In genomic region chr17:39164675-39165143, GRCh38 we compare ENCODE assay signal across 8 cellular contexts. TPM values are rescaled to one million over a fixed set of nuclear protein-coding genes. Genes with fewer than 3 reads are reported as not detected.
DNase-seq lines count a peak whose midpoint lies in the region; ATAC-seq and TF ChIP-seq lines count a peak whose summit lies in the region.

No MANE protein-coding gene starts in this region.

- no peak overlapping the region for H3K27ac Mint-ChIP-seq in activated CD4-positive, alpha-beta memory T cell treated with anti-CD3 and anti-CD28 coated beads for 36 hours

- TF ChIP-seq CTCF in GM06990 (IDR thresholded peaks at IDR 0.05; ENCODE audit: insufficient read depth, low read length, poor library complexity, severe bottlenecking), result peak; percentile 96
- TF ChIP-seq CTCF in lower lobe of right lung (IDR thresholded peaks at IDR 0.05), result peak; percentile 80

- peaks cover 37% of the 10 kb centered on the region for H3K27me3 Mint-ChIP-seq in activated CD4-positive, alpha-beta memory T cell treated with anti-CD3 and anti-CD28 coated beads for 36 hours

- H3K4me3 Mint-ChIP-seq in activated CD4-positive, alpha-beta memory T cell treated with anti-CD3 and anti-CD28 coated beads for 36 hours, result peak overlapping the region; percentile 84

- H3K36me3 ChIP-seq in GM06990 (ENCODE audit: control insufficient read depth, insufficient read depth, low read length) (no peaks in the 10 kb centered on the region), lower lobe of right lung (no peaks in the 10 kb centered on the region)

- POLR2A ChIA-PET in activated CD4-positive, alpha-beta memory T cell treated with anti-CD3 and anti-CD28 coated beads for 36 hours (lab: Charles Lee), result interaction anchor here (1.0 to 1.3 kb wide), 3 partner anchors 9 to 22 kb away, joined by 3 to 7 read pairs (median 3); no protein-coding TSS in a partner anchor

- peaks cover 5% of the 10 kb centered on the region for H3K9me3 Mint-ChIP-seq in activated CD4-positive, alpha-beta memory T cell treated with anti-CD3 and anti-CD28 coated beads for 36 hours

- no peaks in the 10 kb centered on the region; the same call in 1 of the 2 replicates for H3K27me3 ChIP-seq in GM06990 (replicated peaks; ENCODE audit: control insufficient read depth, insufficient read depth, low read length)
- peaks cover 9% of the 10 kb centered on the region for H3K27me3 ChIP-seq in lower lobe of right lung (ENCODE audit: low read depth)

- H3K4me3 ChIP-seq in GM06990 (replicated peaks; ENCODE audit: low read depth, low read length) (peak overlapping the region; percentile 68), lower lobe of right lung (peak overlapping the region; percentile 57)

- ATAC-seq in HG02885 (IDR thresholded peaks at IDR 0.05; ENCODE audit: poor library complexity, unreplicated experiment) (peak; percentile 65), lower lobe of right lung (peak; percentile 89 to 93), HG03457 (IDR thresholded peaks at IDR 0.05; ENCODE audit: unreplicated experiment) (no peak)

- H3K9me3 ChIP-seq in lower lobe of right lung, result no peaks in the 10 kb centered on the region

- H3K4me1 Mint-ChIP-seq in activated CD4-positive, alpha-beta memory T cell treated with anti-CD3 and anti-CD28 coated beads for 36 hours (ENCODE audit: low read depth), result peaks cover 14% of the 10 kb centered on the region

- CTCF ChIA-PET in activated CD4-positive, alpha-beta memory T cell treated with anti-CD3 and anti-CD28 coated beads for 36 hours (lab: Charles Lee), result interaction anchor here (0.6 to 6.0 kb wide), 65 partner anchors 10 to 648 kb away, joined by 3 to 124 read pairs (median 4); partner anchors contain the start of genes CACNB1, FBXO47, PLXDC1 and RPL19

- peaks cover 2% of the 10 kb centered on the region for H3K36me3 Mint-ChIP-seq in activated CD4-positive, alpha-beta memory T cell treated with anti-CD3 and anti-CD28 coated beads for 36 hours

- H3K4me1 ChIP-seq in lower lobe of right lung, result peaks cover 15% of the 10 kb centered on the region

- intact Hi-C loops in activated CD4-positive, alpha-beta memory T cell treated with anti-CD3 and anti-CD28 coated beads for 36 hours (cut with micrococcal nuclease), result no loop called here
- intact Hi-C loops in lower lobe of right lung (cut with DNase I), result no loop called here

- no peak overlapping the region for H3K27ac ChIP-seq in lower lobe of right lung

- peak; percentile 84 for DNase-seq in GM06990 (ENCODE audit: extremely low read depth, insufficient read length)
- peak; percentile 13 for DNase-seq in NCI-H526 treated with DMSO at 0.1 percent for 48 hours (lab: John Stamatoyannopoulos, UW)
- peak; percentile 83 for DNase-seq in activated CD4-positive, alpha-beta memory T cell treated with anti-CD3 and anti-CD28 coated beads for 36 hours
- DNase-seq in effector CD4-positive, alpha-beta T cell, result peak; percentile 62
- peak; percentile 85 for DNase-seq in lower lobe of right lung
- peak; percentile 21 to 57 (median 35) for DNase-seq in stimulated activated CD4-positive, alpha-beta T cell treated with anti-CD3 and anti-CD28 coated beads, TNF-alpha, amount 100 ng/mL, for 1 hour (ENCODE audit: low read depth in 3 of 3, low spot score in 1 of 3)

RNA-seq across cellular contexts. Expression of gene ARL5C, which starts 1.3 kb away (rescaled TPM):
- not detected for total RNA-seq in activated CD4-positive, alpha-beta memory T cell treated with anti-CD3 and anti-CD28 coated beads for 36 hours
- not detected for total RNA-seq in lower lobe of right lung

RNA-seq across cellular contexts. Expression of gene PLXDC1, which starts 13.3 kb away (rescaled TPM):
- total RNA-seq in activated CD4-positive, alpha-beta memory T cell treated with anti-CD3 and anti-CD28 coated beads for 36 hours, result 1 to 10 TPM; 1.2 to 2.2 TPM
- 19.5 TPM for total RNA-seq in lower lobe of right lung

RNA-seq across cellular contexts. Expression of gene CACNB1, which starts 32.8 kb away (rescaled TPM):
- 10 to 100 TPM; 13.6 to 14.1 TPM for total RNA-seq in activated CD4-positive, alpha-beta memory T cell treated with anti-CD3 and anti-CD28 coated beads for 36 hours
- total RNA-seq in lower lobe of right lung, result 21.3 TPM

RNA-seq across cellular contexts. Expression of gene RPL19, which starts 35.4 kb away (rescaled TPM):
- total RNA-seq in activated CD4-positive, alpha-beta memory T cell treated with anti-CD3 and anti-CD28 coated beads for 36 hours, result 1,000 to 10,000 TPM; 2,624 to 2,689 TPM
- total RNA-seq in lower lobe of right lung, result 1,465 TPM

Comparison
In these comparisons a context has a peak if more than half of its experiments do, and no peak if none do; other contexts are left out.
1. DNase-seq: peak in every context shown above with its lines; median percentile 85 in lower lobe of right lung; 84 in GM06990; 83 in activated CD4-positive, alpha-beta memory T cell treated with anti-CD3 and anti-CD28 coated beads for 36 hours; 62 in effector CD4-positive, alpha-beta T cell; 35 in stimulated activated CD4-positive, alpha-beta T cell treated with anti-CD3 and anti-CD28 coated beads, TNF-alpha, amount 100 ng/mL, for 1 hour; 13 in NCI-H526 treated with DMSO at 0.1 percent for 48 hours.